Comparison of ENCODE assay signal across 8 cellular contexts in the genomic region with DNA sequence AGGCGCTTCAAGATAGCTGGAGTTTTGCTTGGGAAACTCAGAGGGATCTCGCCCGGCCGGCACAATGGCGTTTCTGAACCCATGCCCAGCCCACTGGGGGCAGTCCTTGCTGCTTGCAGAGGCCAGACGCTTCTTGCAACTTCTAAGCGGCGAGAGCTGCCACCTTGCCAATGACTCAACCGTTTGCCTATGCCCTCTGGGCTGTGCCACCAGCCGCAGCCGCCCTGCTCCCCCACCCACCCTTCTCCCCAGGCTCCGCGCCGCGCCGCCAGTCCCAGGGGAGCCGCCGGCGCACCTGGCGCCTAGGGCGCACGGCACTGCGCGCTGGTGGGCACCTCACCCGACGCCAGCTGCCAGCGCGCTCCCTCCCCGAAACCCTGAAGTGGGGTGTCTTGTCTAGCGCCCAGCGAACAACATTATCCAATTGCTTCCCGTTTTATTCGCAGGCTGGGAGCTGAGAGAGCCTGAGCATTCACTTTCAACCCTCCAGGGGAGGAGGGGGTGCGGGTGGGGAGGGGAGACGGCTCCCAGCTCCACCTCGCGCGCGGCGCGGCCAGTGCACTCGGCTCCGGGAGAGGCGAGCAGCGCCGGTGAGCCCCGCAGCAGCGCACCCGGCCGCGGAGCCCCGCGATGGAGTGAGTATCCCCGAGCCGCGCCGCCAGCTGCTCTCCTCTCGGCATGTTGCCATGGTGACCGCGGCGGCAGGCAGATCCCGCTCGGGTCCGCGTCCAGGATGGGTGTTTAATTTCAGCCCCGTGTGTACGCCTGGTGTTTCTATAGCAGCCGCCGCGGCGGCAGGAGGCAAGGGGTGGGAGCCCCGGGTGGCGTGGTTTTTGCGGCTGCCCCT.
DNase-seq lines count a peak whose midpoint lies in the region; ATAC-seq and TF ChIP-seq lines count a peak whose summit lies in the region.

No MANE protein-coding gene starts in this region.

- H3K4me3 ChIP-seq in adipocyte (ENCODE audit: low read length) (peak overlapping the region; percentile 80), right cardiac atrium (ENCODE audit: low read length) (peak overlapping the region; percentile 64)

- ATAC-seq in right cardiac atrium (peak; percentile 72 to 79), HG03139 (IDR thresholded peaks at IDR 0.05; ENCODE audit: unreplicated experiment) (no peak)

- intact Hi-C loops in right cardiac atrium (cut with DNase I) = loop anchor here in 1 of 4 donors (5.0 kb wide), 1 partner anchor 68 kb away; no protein-coding TSS in a partner anchor

- no peak for TF ChIP-seq CTCF in GM20000 (IDR thresholded peaks at IDR 0.05; ENCODE audit: extremely low read depth, missing control alignments)

- H3K4me1 ChIP-seq in adipocyte (ENCODE audit: control insufficient read depth, insufficient read depth, low read length) = peaks cover 11% of the 10 kb centered on the region
- H3K4me1 ChIP-seq in right cardiac atrium (ENCODE audit: control insufficient read depth, insufficient read depth, low read length) = peaks cover 3% of the 10 kb centered on the region

- H3K27me3 ChIP-seq in adipocyte (replicated peaks; ENCODE audit: control insufficient read depth, insufficient read depth, low read length) = peaks cover 44% of the 10 kb centered on the region
- no peaks in the 10 kb centered on the region for H3K27me3 ChIP-seq in right cardiac atrium (ENCODE audit: control insufficient read depth, insufficient read depth)

- H3K36me3 ChIP-seq in adipocyte (ENCODE audit: control insufficient read depth, insufficient read depth, low read length, severe bottlenecking) = no peaks in the 10 kb centered on the region

- DNase-seq in Ammon's horn (ENCODE audit: low spot score) (peak; percentile 74), NCI-H1105 (lab: John Stamatoyannopoulos, UW) (peak; percentile 87), adipocyte (ENCODE audit: low read depth) (peak; percentile 72), right cardiac atrium (peak; percentile 58 to 87 (median 84)), putamen (ENCODE audit: low spot score) (peak; percentile 79), GM20000 (ENCODE audit: low spot score) (no peak)
- DNase-seq in activated CD4-positive, alpha-beta T cell treated with anti-CD3 and anti-CD28 coated beads, Interleukin-2, amount 50 U/mL, for 4 hours = no peak

- peaks cover 18% of the 10 kb centered on the region for H3K9me3 ChIP-seq in adipocyte (ENCODE audit: control insufficient read depth, low read length)
- no peaks in the 10 kb centered on the region for H3K9me3 ChIP-seq in right cardiac atrium (ENCODE audit: control insufficient read depth, low read length)

- WGBS in right cardiac atrium = under 1% methylated on average over 74 of the region's 74 CpGs

- no peak overlapping the region for H3K27ac ChIP-seq in right cardiac atrium (ENCODE audit: low read length)

- H3K9ac ChIP-seq in adipocyte (ENCODE audit: low read length) = peak overlapping the region; percentile 39

Comparison
In these comparisons a context has a peak if more than half of its experiments do, and no peak if none do; other contexts are left out.
1. DNase-seq: peak in Ammon's horn (single experiment), NCI-H1105 (single experiment), adipocyte (single experiment), right cardiac atrium (3 of 3) and putamen (single experiment); none in activated CD4-positive, alpha-beta T cell treated with anti-CD3 and anti-CD28 coated beads, Interleukin-2, amount 50 U/mL, for 4 hours (0 of 2) and GM20000 (single experiment).